Comparison of ENCODE assay signal across 19 cellular contexts in genomic region chr20:719816-720215, GRCh38. TPM values are rescaled to one million over a fixed set of nuclear protein-coding genes. Genes with fewer than 3 reads are reported as not detected.
"Had no signal": no experiment of that assay in that cellular context is flagged by ENCODE, and none has a peak within 500 bp of the region (broad histone marks: within the 10 kb centered on the region; RNA-seq: fewer than 3 reads in every experiment).

No MANE protein-coding gene starts in this region.

- DNase-seq: activated CD4-positive, alpha-beta T cell treated with anti-CD3 and anti-CD28 coated beads for 36 hours; activated CD8-positive, alpha-beta memory T cell treated with anti-CD3 and anti-CD28 coated beads, Interleukin-2, amount 50 U/mL, for 4 hours; activated CD8-positive, alpha-beta T cell treated with anti-CD3 and anti-CD28 coated beads for 36 hours; activated naive CD4-positive, alpha-beta T cell treated with Interleukin-2 at 50 U/mL for 16 hours; activated naive CD8-positive, alpha-beta T cell treated with anti-CD3 and anti-CD28 coated beads, Interleukin-2, amount 50 U/mL, for 24 hours; heart right ventricle; left ventricle myocardium inferior; mesendoderm; posterior cingulate gyrus; right cardiac atrium; stimulated activated CD4-positive, alpha-beta T cell treated with anti-CD3 and anti-CD28 coated beads, Interleukin-1b, Interleukin-23, amount 100 ng/mL, for 48 hours; T1000; tibial artery had no signal

- H3K4me1 ChIP-seq: ascending aorta, left ventricle myocardium inferior, tibial artery, vagina had no signal

- H3K36me3 ChIP-seq: ascending aorta, heart right ventricle, left ventricle myocardium inferior, neutrophil, tibial artery, vagina had no signal

- H3K4me3 ChIP-seq: ascending aorta, heart right ventricle, left ventricle myocardium inferior, smooth muscle cell, tibial artery, vagina had no signal

- H3K4me2 ChIP-seq: smooth muscle cell had no signal

- H3K27ac ChIP-seq: ascending aorta, heart right ventricle, left ventricle myocardium inferior, neutrophil, tibial artery, vagina had no signal

- H3K9me3 ChIP-seq: ascending aorta, neutrophil, tibial artery, vagina had no signal

- H3K27me3 ChIP-seq: ascending aorta, vagina had no signal

RNA-seq across cellular contexts. Expression of gene SCRT2, which starts 44.2 kb away (rescaled TPM):
- total RNA-seq: activated CD4-positive, alpha-beta T cell treated with anti-CD3 and anti-CD28 coated beads for 36 hours; activated CD8-positive, alpha-beta T cell treated with anti-CD3 and anti-CD28 coated beads for 36 hours; ascending aorta; fibroblast of lung; heart right ventricle; left ventricle myocardium inferior; right cardiac atrium; smooth muscle cell; vagina had no signal
- polyA plus RNA-seq: fibroblast of lung, heart right ventricle, keratinocyte, right cardiac atrium, smooth muscle cell had no signal

RNA-seq across cellular contexts. Expression of gene SLC52A3, which starts 48.5 kb away (rescaled TPM):
- total RNA-seq: activated CD4-positive, alpha-beta T cell treated with anti-CD3 and anti-CD28 coated beads for 36 hours; activated CD8-positive, alpha-beta T cell treated with anti-CD3 and anti-CD28 coated beads for 36 hours; fibroblast of lung had no signal
- polyA plus RNA-seq: fibroblast of lung, smooth muscle cell had no signal
